8 cellular contexts compared by ENCODE assay signal in genomic region chr1:100036718-100037664, GRCh38.
A peak's percentile ranks its signal among the peaks of the same experiment; 100 is the strongest.
DNase-seq lines count a peak whose midpoint lies in the region.

No MANE protein-coding gene starts in this region.

- peaks cover 28% of the 10 kb centered on the region for H3K36me3 Mint-ChIP-seq in activated naive CD4-positive, alpha-beta T cell treated with anti-CD3 and anti-CD28 coated beads for 36 hours (ENCODE audit: low read depth)
- peaks cover 4% of the 10 kb centered on the region for H3K36me3 Mint-ChIP-seq in activated naive CD8-positive, alpha-beta T cell

- peak overlapping the region; percentile 99 for H3K27ac Mint-ChIP-seq in activated naive CD4-positive, alpha-beta T cell treated with anti-CD3 and anti-CD28 coated beads for 36 hours
- H3K27ac Mint-ChIP-seq in activated naive CD8-positive, alpha-beta T cell = peak overlapping the region; percentile 97

- no peaks in the 10 kb centered on the region for H3K27me3 ChIP-seq in skeletal muscle satellite cell (ENCODE audit: control insufficient read depth, insufficient read depth, low read length)

- intact Hi-C loops in activated naive CD4-positive, alpha-beta T cell treated with anti-CD3 and anti-CD28 coated beads for 36 hours (cut with micrococcal nuclease) = loop anchor here (5.0 kb wide), 2 partner anchors 1225 to 1255 kb away; no protein-coding TSS in a partner anchor

- no peaks in the 10 kb centered on the region for H3K9me3 ChIP-seq in skeletal muscle satellite cell (replicated peaks; ENCODE audit: low read length)

- no peaks in the 10 kb centered on the region for H3K36me3 ChIP-seq in skeletal muscle satellite cell (ENCODE audit: insufficient read depth, low read length)

- peak overlapping the region; percentile 95 for H3K4me3 Mint-ChIP-seq in activated naive CD4-positive, alpha-beta T cell treated with anti-CD3 and anti-CD28 coated beads for 36 hours
- peak overlapping the region; percentile 94 for H3K4me3 Mint-ChIP-seq in activated naive CD8-positive, alpha-beta T cell

- no peaks in the 10 kb centered on the region for H3K9me3 Mint-ChIP-seq in activated naive CD4-positive, alpha-beta T cell treated with anti-CD3 and anti-CD28 coated beads for 36 hours
- no peaks in the 10 kb centered on the region for H3K9me3 Mint-ChIP-seq in activated naive CD8-positive, alpha-beta T cell (ENCODE audit: low read depth)

- H3K4me1 Mint-ChIP-seq in activated naive CD4-positive, alpha-beta T cell treated with anti-CD3 and anti-CD28 coated beads for 36 hours (ENCODE audit: low read depth) = peaks cover 43% of the 10 kb centered on the region
- H3K4me1 Mint-ChIP-seq in activated naive CD8-positive, alpha-beta T cell (ENCODE audit: low read depth) = peaks cover 47% of the 10 kb centered on the region

- peak overlapping the region; percentile 89 for H3K4me3 ChIP-seq in iPS-11a (ENCODE audit: low read depth, low read length)
- H3K4me3 ChIP-seq in skeletal muscle satellite cell (ENCODE audit: low read length) = peak overlapping the region; percentile 98

- no peaks in the 10 kb centered on the region for H3K27me3 Mint-ChIP-seq in activated naive CD4-positive, alpha-beta T cell treated with anti-CD3 and anti-CD28 coated beads for 36 hours (ENCODE audit: low read depth)
- no peaks in the 10 kb centered on the region for H3K27me3 Mint-ChIP-seq in activated naive CD8-positive, alpha-beta T cell

- H3K9ac ChIP-seq in skeletal muscle satellite cell (ENCODE audit: low read depth, low read length) = peak overlapping the region; percentile 99

- H3K4me1 ChIP-seq in skeletal muscle satellite cell (ENCODE audit: control insufficient read depth, insufficient read depth, low read length) = peaks cover 6% of the 10 kb centered on the region

- peak overlapping the region; percentile 93 for H3K4me2 ChIP-seq in skeletal muscle satellite cell (ENCODE audit: low read length)

- DNase-seq in activated naive CD4-positive, alpha-beta T cell treated with anti-CD3 and anti-CD28 coated beads for 36 hours = no peak
- no peak for DNase-seq in activated naive CD4-positive, alpha-beta T cell (lab: John Stamatoyannopoulos, UW)
- DNase-seq in M059J (ENCODE audit: low read depth) (peak; percentile 73), NCI-H1048 (lab: John Stamatoyannopoulos, UW) (no peak), NCI-H2171 (lab: John Stamatoyannopoulos, UW) (no peak)

- CTCF ChIA-PET in activated naive CD4-positive, alpha-beta T cell treated with anti-CD3 and anti-CD28 coated beads for 36 hours (lab: Charles Lee) = interaction anchor here (0.7 kb wide), 1 partner anchor 490 kb away, joined by 3 read pairs; no protein-coding TSS in a partner anchor
